In genomic region chr12:54603173-54603814, GRCh38 we compare ENCODE assay signal across 1 cellular context.
TF ChIP-seq lines count a peak whose summit lies in the region.

No MANE protein-coding gene starts in this region.

TF ChIP-seq in endothelial cell of umbilical vein, 7 proteins besides CTCF, POLR2A, EP300 and RAD21:
- TF ChIP-seq EZH2 (IDR thresholded peaks at IDR 0.05; ENCODE audit: borderline replicate concordance, low read depth, low read length, severe bottlenecking), result no peak
